ENCODE assay signal across 16 cellular contexts in genomic region chr6:149823013-149823412, GRCh38. TPM values are rescaled to one million over a fixed set of nuclear protein-coding genes. Genes with fewer than 3 reads are reported as not detected.
DNase-seq lines count a peak whose midpoint lies in the region; ATAC-seq and TF ChIP-seq lines count a peak whose summit lies in the region.
"Had no signal": no experiment of that assay in that cellular context is flagged by ENCODE, and none has a peak within 500 bp of the region (broad histone marks: within the 10 kb centered on the region; RNA-seq: fewer than 3 reads in every experiment).

No MANE protein-coding gene starts in this region.

- TF ChIP-seq RAD21 in HCT116 (IDR thresholded peaks at IDR 0.05; ENCODE audit: low read depth), result no peak; the same call in 1 of the 2 replicates

- H3K79me2 ChIP-seq in DND-41 (ENCODE audit: insufficient read depth, low read length) (no peaks in the 10 kb centered on the region), HCT116 (ENCODE audit: insufficient read depth, low read length) (no peaks in the 10 kb centered on the region)

- POLR2A ChIA-PET in HCT116 (lab: Charles Lee), result no interaction called here

- H3K27me3 ChIP-seq in DND-41 (ENCODE audit: insufficient read depth, low read length, poor library complexity) (no peaks in the 10 kb centered on the region), HCT116 (ENCODE audit: insufficient read depth, low read length) (no peaks in the 10 kb centered on the region), MG63 (no peaks in the 10 kb centered on the region), dorsolateral prefrontal cortex (no peaks in the 10 kb centered on the region)
- H3K27me3 ChIP-seq: SJSA1 had no signal

- TF ChIP-seq POLR2A in HCT116 (IDR thresholded peaks at IDR 0.05; ENCODE audit: borderline replicate concordance, extremely low read depth, insufficient read depth, insufficient read length), result no peak

- H2AFZ ChIP-seq in DND-41 (ENCODE audit: low read depth, low read length) (no peak overlapping the region), HCT116 (ENCODE audit: low read depth, low read length, poor library complexity, severe bottlenecking) (no peak overlapping the region)
- H2AFZ ChIP-seq: GM23248 had no signal

- RAD21 ChIA-PET in HCT116 (lab: Charles Lee; ENCODE audit: low non-redundant PET in 1 of 2, low total read pairs in 2 of 2, uncharacterized antibody in 2 of 2, unreplicated experiment in 2 of 2), result no interaction called here

- no peak overlapping the region for H3K4me3 ChIP-seq in DND-41 (ENCODE audit: low read depth in 1 of 2, low read length in 2 of 2)
- H3K4me3 ChIP-seq in HCT116 (replicated peaks in 1 of 2; ENCODE audit: low read depth in 1 of 2, low read length in 2 of 2), result no peak overlapping the region
- no peak overlapping the region for H3K4me3 ChIP-seq in astrocyte of the spinal cord (ENCODE audit: low read depth, low read length)
- no peak overlapping the region for H3K4me3 ChIP-seq in fibroblast of villous mesenchyme (ENCODE audit: low read depth, low read length)
- H3K4me3 ChIP-seq in MG63, result no peak overlapping the region
- no peak overlapping the region for H3K4me3 ChIP-seq in dorsolateral prefrontal cortex
- H3K4me3 ChIP-seq: GM23248, SJSA1 had no signal

- no peaks in the 10 kb centered on the region for H3K36me3 ChIP-seq in DND-41 (ENCODE audit: insufficient read depth, low read length)
- no peaks in the 10 kb centered on the region for H3K36me3 ChIP-seq in HCT116 (ENCODE audit: control insufficient read depth in 1 of 2, insufficient read depth in 2 of 2, low read length in 2 of 2)
- H3K36me3 ChIP-seq in MG63, result peaks cover 71% of the 10 kb centered on the region

- CTCF ChIA-PET in HCT116 (lab: Charles Lee), result no interaction called here

- no peaks in the 10 kb centered on the region for H3K9me2 ChIP-seq in HCT116 (ENCODE audit: insufficient read depth)

- DNase-seq in DND-41 (no peak), HCT116 (ENCODE audit: low read depth, low spot score) (no peak), astrocyte of the spinal cord (ENCODE audit: low read depth, low spot score) (no peak), fibroblast of villous mesenchyme (ENCODE audit: low read depth) (no peak), middle frontal gyrus (ENCODE audit: extremely low spot score, low spot score) (no peak), MG63 (no peak), dorsolateral prefrontal cortex (no peak), SK-N-DZ (ENCODE audit: low spot score) (no peak)
- DNase-seq: CD8-positive, alpha-beta T cell; DMS79 treated with DMSO at 0.1 percent for 48 hours; GF-D8; GM23248; NCI-H1436; NCI-H2081; NCI-H526 had no signal

- H3K9me3 ChIP-seq in DND-41 (ENCODE audit: insufficient read depth, low read length, severe bottlenecking) (no peaks in the 10 kb centered on the region), HCT116 (ENCODE audit: control insufficient read depth in 1 of 2, insufficient read depth in 1 of 2, low read depth in 1 of 2, low read length in 2 of 2) (no peaks in the 10 kb centered on the region), MG63 (no peaks in the 10 kb centered on the region)
- H3K9me3 ChIP-seq: SJSA1 had no signal

- H3K9ac ChIP-seq in DND-41 (ENCODE audit: low read depth, low read length), result no peak overlapping the region
- no peak overlapping the region for H3K9ac ChIP-seq in HCT116 (ENCODE audit: low read length)
- H3K9ac ChIP-seq: GM23248 had no signal

- ATAC-seq in DND-41 (ENCODE audit: insufficient read depth, low read depth) (peak; percentile 47; the same call in 1 of the 3 replicates), HCT116 (no peak)
- ATAC-seq: CD8-positive, alpha-beta T cell had no signal

- H4K20me1 ChIP-seq in DND-41 (ENCODE audit: insufficient read depth, low read length) (no peaks in the 10 kb centered on the region), HCT116 (ENCODE audit: insufficient read depth) (no peaks in the 10 kb centered on the region)

- peak; percentile 24 for TF ChIP-seq CTCF in DND-41 (IDR thresholded peaks at IDR 0.05; ENCODE audit: borderline replicate concordance, extremely low read depth, low read length, poor library complexity, severe bottlenecking)
- TF ChIP-seq CTCF in HCT116 (IDR thresholded peaks at IDR 0.05 in 2 of 3, conservative IDR thresholded peaks at IDR 0.05 in 1 of 3; ENCODE audit: borderline replicate concordance in 1 of 3, insufficient read depth in 1 of 3, low read depth in 2 of 3, low read length in 2 of 3), result peak in 2 of 3 experiments; percentile 30 to 35; a peak in 3 of 6 replicates
- peak; percentile 11 for TF ChIP-seq CTCF in astrocyte of the spinal cord (IDR thresholded peaks at IDR 0.05; ENCODE audit: low read depth, low read length)
- peak; percentile 21 for TF ChIP-seq CTCF in fibroblast of villous mesenchyme (IDR thresholded peaks at IDR 0.05; ENCODE audit: insufficient read depth, low read depth, low read length)
- TF ChIP-seq CTCF in dorsolateral prefrontal cortex (IDR thresholded peaks at IDR 0.05 in 54 of 56, conservative IDR thresholded peaks at IDR 0.05 in 2 of 56; ENCODE audit: low read depth in 1 of 56, partially characterized antibody in 56 of 56), result no peak

- H3K4me2 ChIP-seq in DND-41 (ENCODE audit: insufficient read depth, low read length) (no peak overlapping the region), HCT116 (ENCODE audit: low read length) (no peak overlapping the region)

- intact Hi-C loops in HCT116 (cut with micrococcal nuclease), result no loop called here
- intact Hi-C loops in dorsolateral prefrontal cortex (cut with DNase I), result no loop called here

- no peaks in the 10 kb centered on the region for H3K4me1 ChIP-seq in DND-41 (ENCODE audit: insufficient read depth, low read length)
- H3K4me1 ChIP-seq in HCT116 (ENCODE audit: control insufficient read depth in 1 of 2, insufficient read depth in 2 of 2, low read length in 2 of 2), result no peaks in the 10 kb centered on the region
- H3K4me1 ChIP-seq: SJSA1 had no signal

- in situ Hi-C loops in astrocyte of the spinal cord (cut with HindIII; ENCODE audit: low sequenced_read_pairs), result no loop called here

- H3K27ac ChIP-seq in DND-41 (ENCODE audit: low read length), result no peak overlapping the region
- no peak overlapping the region for H3K27ac ChIP-seq in HCT116 (ENCODE audit: low read depth, low read length)
- no peak overlapping the region for H3K27ac ChIP-seq in dorsolateral prefrontal cortex
- H3K27ac ChIP-seq: GM23248, SJSA1 had no signal

- BruUV-seq in HCT116 (replicated peaks; lab: Mats Ljungman, UMichigan), result no TSS peak

TF ChIP-seq in HCT116, 20 proteins besides CTCF, POLR2A, EP300 and RAD21:
- no peak for TF ChIP-seq SIN3A (IDR thresholded peaks at IDR 0.05; ENCODE audit: low read depth)
- no peak for TF ChIP-seq SP1 (IDR thresholded peaks at IDR 0.05; ENCODE audit: low read depth)
- no peak for TF ChIP-seq FOSL1 (IDR thresholded peaks at IDR 0.05; ENCODE audit: low read depth)

RNA-seq across cellular contexts. Expression of gene LRP11, which starts 41.1 kb away (rescaled TPM):
- total RNA-seq in HCT116 (2021; ENCODE audit: unreplicated experiment), result 27.8 TPM
- 14.6 and 14.8 TPM in 2 replicates for polyA plus RNA-seq in HCT116 (2012)
- 97.2 and 97.6 TPM in 2 replicates for total RNA-seq in fibroblast of villous mesenchyme
- total RNA-seq in MG63 (2014; rRNA removed; shearing (Covaris generic); ENCODE audit: low replicate concordance), result 40.1 and 48.0 TPM in 2 replicates
- total RNA-seq in dorsolateral prefrontal cortex, result 10 to 100 TPM; 36.7 to 71.1 (median 58.3) TPM
- polyA plus RNA-seq in SK-N-DZ (2014; cell fraction: cytosol; rRNA removed), result 21.8 and 25.4 TPM in 2 replicates
- 15.9 and 19.2 TPM in 2 replicates for polyA plus RNA-seq in SK-N-DZ (2014; cell fraction: nucleus; rRNA removed)

Comparison
In these comparisons a context has a peak if more than half of its experiments do, and no peak if none do; other contexts are left out.
1. CTCF ChIP-seq: peak in DND-41 (single experiment), HCT116 (2 of 3), astrocyte of the spinal cord (single experiment) and fibroblast of villous mesenchyme (single experiment); none in dorsolateral prefrontal cortex (0 of 56).